ENCODE assay signal across 31 cellular contexts in the genomic region with DNA sequence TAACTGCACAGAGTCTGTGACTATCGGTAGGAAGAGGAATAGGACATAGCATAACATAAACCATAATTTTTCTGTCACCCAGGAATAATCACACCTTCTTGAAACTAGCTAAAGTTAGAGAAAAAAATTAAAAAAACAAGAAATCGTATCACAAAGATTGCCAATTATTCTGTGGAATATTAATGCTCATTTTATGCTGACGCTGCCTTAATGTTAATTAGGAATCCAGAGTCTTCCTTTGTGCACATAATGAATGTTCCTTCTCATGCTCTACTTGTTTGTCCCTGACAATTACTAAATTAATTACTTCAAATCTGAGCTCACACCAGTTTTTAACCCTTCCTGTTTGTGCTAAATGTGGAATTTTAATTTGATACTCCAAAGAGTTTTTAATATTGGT.
"Had no signal": no experiment of that assay in that cellular context is flagged by ENCODE, and none has a peak within 500 bp of the region (broad histone marks: within the 10 kb centered on the region; RNA-seq: fewer than 3 reads in every experiment).

No MANE protein-coding gene starts in this region.

- FAIRE-seq: pancreas, urothelium cell line had no signal

- H3K4me1 ChIP-seq: pancreas, prostate gland, spleen, thyroid gland, tibial nerve, upper lobe of left lung, vagina had no signal

- H3K9me3 ChIP-seq: neutrophil, pancreas, prostate gland, spleen, thoracic aorta, thyroid gland, tibial nerve, upper lobe of left lung, vagina had no signal

- H3K4me2 ChIP-seq: smooth muscle cell had no signal

- H3K4me1 Mint-ChIP-seq: naive B cell; naive thymus-derived CD8-positive, alpha-beta T cell; stimulated activated memory B cell treated with anti-CD40 and anti-IgM and Interleukin-4, amounts not matched to agents 10 μg/mL and 1 μg/mL and 100 μg/mL, for 72 hours; stimulated activated naive CD8-positive, alpha-beta T cell treated with anti-CD3 and anti-CD28 coated beads, Interleukin-15, amount 100 ng/mL, for 72 hours had no signal

- H3K27me3 Mint-ChIP-seq: naive B cell; naive thymus-derived CD8-positive, alpha-beta T cell; natural killer cell treated with Interleukin-12 subunit alpha and Interleukin-12 subunit beta and Interleukin-15 and Interleukin-18, amount 100 ng/mL, for 72 hours; stimulated activated memory B cell treated with anti-CD40 and anti-IgM and Interleukin-4, amounts not matched to agents 10 μg/mL and 1 μg/mL and 100 μg/mL, for 72 hours; stimulated activated naive CD8-positive, alpha-beta T cell treated with anti-CD3 and anti-CD28 coated beads, Interleukin-15, amount 100 ng/mL, for 72 hours had no signal

- ATAC-seq: naive thymus-derived CD8-positive, alpha-beta T cell; natural killer cell treated with Interleukin-12 subunit alpha and Interleukin-12 subunit beta and Interleukin-15 and Interleukin-18, amount 100 ng/mL, for 72 hours; pancreas; right cardiac atrium; sciatic nerve; stimulated activated memory B cell treated with anti-CD40 and anti-IgM and Interleukin-4, amounts not matched to agents 10 μg/mL and 1 μg/mL and 100 μg/mL, for 72 hours; stimulated activated naive CD8-positive, alpha-beta T cell treated with anti-CD3 and anti-CD28 coated beads, Interleukin-15, amount 100 ng/mL, for 72 hours; stimulated activated naive CD8-positive, alpha-beta T cell treated with anti-CD3 and anti-CD28 coated beads, Interleukin-15, Interleukin-2, amounts not matched to agents 100 U/mL and 50 U/mL, for 24 hours had no signal

- DNase-seq: naive B cell; naive thymus-derived CD8-positive, alpha-beta T cell; nephron progenitor cell; nucleus accumbens; pancreas; right cardiac atrium; spleen; stimulated activated CD4-positive, alpha-beta T cell treated with anti-CD3 and anti-CD28 coated beads, Interleukin-12 subunit alpha, Interleukin-12 subunit beta, amount 100 ng/mL, for 4 hours; stimulated activated CD4-positive, alpha-beta T cell treated with anti-CD3 and anti-CD28 coated beads, Interleukin-1b, Interleukin-23, amount 100 ng/mL, for 48 hours; stimulated activated CD4-positive, alpha-beta T cell treated with anti-CD3 and anti-CD28 coated beads, Interleukin-4, amount 100 ng/mL, for 1 hour; stimulated activated CD4-positive, alpha-beta T cell treated with anti-CD3 and anti-CD28 coated beads, Interleukin-4, amount 100 ng/mL, for 4 hours; stimulated activated CD8-positive, alpha-beta memory T cell treated with anti-CD3 and anti-CD28 coated beads, Interleukin-4, amount 100 ng/mL, for 48 hours; stimulated activated naive CD4-positive, alpha-beta T cell; stimulated activated naive CD8-positive, alpha-beta T cell treated with anti-CD3 and anti-CD28 coated beads, Interleukin-15, amount 100 ng/mL, for 72 hours; stimulated activated naive CD8-positive, alpha-beta T cell treated with anti-CD3 and anti-CD28 coated beads, Interleukin-15, Interleukin-2, amounts not matched to agents 100 U/mL and 50 U/mL, for 24 hours; substantia nigra; thyroid gland; trophoblast cell; upper lobe of left lung had no signal

- H3K4me3 ChIP-seq: pancreas, prostate gland, skin epidermis, smooth muscle cell, spleen, thoracic aorta, thyroid gland, tibial nerve, upper lobe of left lung, vagina had no signal

- H3K36me3 ChIP-seq: neutrophil, pancreas, prostate gland, spleen, thoracic aorta, thyroid gland, tibial nerve, upper lobe of left lung, vagina had no signal

- H3K4me3 Mint-ChIP-seq: naive B cell; naive thymus-derived CD8-positive, alpha-beta T cell; natural killer cell treated with Interleukin-12 subunit alpha and Interleukin-12 subunit beta and Interleukin-15 and Interleukin-18, amount 100 ng/mL, for 72 hours; nephron progenitor cell; neural crest cell; stimulated activated memory B cell treated with anti-CD40 and anti-IgM and Interleukin-4, amounts not matched to agents 10 μg/mL and 1 μg/mL and 100 μg/mL, for 72 hours; stimulated activated naive CD8-positive, alpha-beta T cell treated with anti-CD3 and anti-CD28 coated beads, Interleukin-15, amount 100 ng/mL, for 72 hours had no signal

- H3K27ac ChIP-seq: neutrophil, pancreas, prostate gland, skin epidermis, spleen, thoracic aorta, thyroid gland, tibial nerve, upper lobe of left lung, vagina had no signal

- H3K36me3 Mint-ChIP-seq: naive B cell; naive thymus-derived CD8-positive, alpha-beta T cell; stimulated activated memory B cell treated with anti-CD40 and anti-IgM and Interleukin-4, amounts not matched to agents 10 μg/mL and 1 μg/mL and 100 μg/mL, for 72 hours had no signal

- H3K9me3 Mint-ChIP-seq: nephron progenitor cell, neural crest cell had no signal

- H3K27me3 ChIP-seq: neutrophil, pancreas, spleen, thyroid gland, tibial nerve, upper lobe of left lung, vagina had no signal

- H3K27ac Mint-ChIP-seq: naive thymus-derived CD8-positive, alpha-beta T cell; natural killer cell treated with Interleukin-12 subunit alpha and Interleukin-12 subunit beta and Interleukin-15 and Interleukin-18, amount 100 ng/mL, for 72 hours; nephron progenitor cell; stimulated activated memory B cell treated with anti-CD40 and anti-IgM and Interleukin-4, amounts not matched to agents 10 μg/mL and 1 μg/mL and 100 μg/mL, for 72 hours; stimulated activated naive CD8-positive, alpha-beta T cell treated with anti-CD3 and anti-CD28 coated beads, Interleukin-15, amount 100 ng/mL, for 72 hours had no signal
